15 cellular contexts compared by ENCODE assay signal in the genomic region with DNA sequence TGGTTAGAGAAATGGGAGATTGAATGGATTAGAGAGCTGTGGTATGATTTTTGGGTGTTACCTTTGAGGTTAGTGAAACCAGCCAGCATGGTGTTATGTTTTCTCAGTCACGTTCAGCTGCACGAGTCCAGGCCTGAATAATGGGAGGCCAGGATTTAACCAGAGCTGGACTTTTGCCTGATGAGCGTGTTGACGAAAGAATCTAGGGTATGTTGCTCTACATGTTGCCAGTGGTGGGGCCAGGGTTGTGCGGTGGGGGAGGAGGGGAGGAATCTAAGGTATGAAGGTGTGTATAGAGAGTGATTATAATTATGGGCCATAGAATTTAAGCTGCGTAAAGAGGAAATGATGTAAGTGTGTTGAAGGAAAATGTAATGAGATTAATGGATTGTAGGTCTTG. TPM values are rescaled to one million over a fixed set of nuclear protein-coding genes. Genes with fewer than 3 reads are reported as not detected.
A peak's percentile ranks its signal among the peaks of the same experiment; 100 is the strongest.
DNase-seq lines count a peak whose midpoint lies in the region; ATAC-seq and TF ChIP-seq lines count a peak whose summit lies in the region.
"Had no signal": no experiment of that assay in that cellular context is flagged by ENCODE, and none has a peak within 500 bp of the region (broad histone marks: within the 10 kb centered on the region; RNA-seq: fewer than 3 reads in every experiment).

No MANE protein-coding gene starts in this region.

- no peaks in the 10 kb centered on the region for H3K27me3 ChIP-seq in PC-9 (ENCODE audit: insufficient read depth, low read depth)
- H3K27me3 ChIP-seq in esophagus squamous epithelium = no peaks in the 10 kb centered on the region
- no peaks in the 10 kb centered on the region for H3K27me3 ChIP-seq in sigmoid colon
- H3K27me3 ChIP-seq: tibial artery had no signal

- peaks cover 57% of the 10 kb centered on the region for H3K4me1 Mint-ChIP-seq in Calu3 (ENCODE audit: low read depth, unreplicated experiment)

- no peaks in the 10 kb centered on the region for H3K27me3 Mint-ChIP-seq in Calu3 (ENCODE audit: unreplicated experiment)
- H3K27me3 Mint-ChIP-seq: activated CD8-positive, alpha-beta memory T cell treated with anti-CD3 and anti-CD28 coated beads, Interleukin-2, amount 10 ng/mL, durations not matched to agents 7 days and 5 days had no signal

- H3K4me3 Mint-ChIP-seq in Calu3 (ENCODE audit: low read depth, unreplicated experiment) = peak overlapping the region; percentile 61
- H3K4me3 Mint-ChIP-seq: activated CD8-positive, alpha-beta memory T cell treated with anti-CD3 and anti-CD28 coated beads, Interleukin-2, amount 10 ng/mL, durations not matched to agents 7 days and 5 days had no signal

- no TSS peak for BruUV-seq in Calu3 (replicated peaks; lab: Mats Ljungman, UMichigan)
- no TSS peak for BruUV-seq in PC-9 (replicated peaks; lab: Mats Ljungman, UMichigan)

- H3K4me1 ChIP-seq in PC-9 (replicated peaks; ENCODE audit: insufficient read depth) (no peaks in the 10 kb centered on the region), esophagus squamous epithelium (peaks cover 0 to 29% (median 5%) of the 10 kb centered on the region in 3 donors), sigmoid colon (no peaks in the 10 kb centered on the region)

- H3K9me3 Mint-ChIP-seq in Calu3 (ENCODE audit: low read depth, unreplicated experiment) = no peaks in the 10 kb centered on the region

- CTCF ChIA-PET in Calu3 (lab: Charles Lee) = interaction anchor here (0.6 to 1.4 kb wide), 11 partner anchors 11 to 566 kb away, joined by 3 to 13 read pairs (median 3); partner anchors contain the start of gene MINDY2
- CTCF ChIA-PET in PC-9 (lab: Charles Lee) = interaction anchor here (0.6 kb wide), 2 partner anchors 59 to 565 kb away, joined by 3 to 6 read pairs; no protein-coding TSS in a partner anchor

- WGBS in esophagus squamous epithelium, 2 donors = 34 to 37% methylated on average over 6 of the region's 6 CpGs
- WGBS in sigmoid colon, 2 donors = 92 to 93% methylated on average over 6 of the region's 6 CpGs

- TF ChIP-seq POLR2A in esophagus squamous epithelium (IDR thresholded peaks at IDR 0.05) = no peak
- TF ChIP-seq POLR2A in sigmoid colon (IDR thresholded peaks at IDR 0.05) = no peak

- H3K4me2 ChIP-seq in PC-9 = no peak overlapping the region

- POLR2A ChIA-PET in PC-9 (lab: Charles Lee; ENCODE audit: unreplicated experiment) = interaction anchor here (0.5 to 1.3 kb wide), 9 partner anchors 10 to 398 kb away, joined by 3 to 27 read pairs (median 4); partner anchors contain the start of gene MINDY2

- TF ChIP-seq EP300 in sigmoid colon (IDR thresholded peaks at IDR 0.05) = no peak

- no peaks in the 10 kb centered on the region for H3K9me2 ChIP-seq in PC-9 (ENCODE audit: insufficient read depth)

- H3K36me3 Mint-ChIP-seq in Calu3 (ENCODE audit: insufficient read depth, unreplicated experiment) = peaks cover 55% of the 10 kb centered on the region

- no peak overlapping the region for H2AFZ ChIP-seq in PC-9

- TF ChIP-seq CTCF in Calu3 (IDR thresholded peaks at IDR 0.05; ENCODE audit: unreplicated experiment) (no peak), PC-9 (conservative IDR thresholded peaks at IDR 0.05) (no peak), esophagus squamous epithelium (IDR thresholded peaks at IDR 0.05) (no peak), sigmoid colon (IDR thresholded peaks at IDR 0.05) (no peak)

- DNase-seq in Calu3 (peak; percentile 92), PC-9 (peak in 1 of 2 experiments; percentile 81), esophagus squamous epithelium (lab: John Stamatoyannopoulos, UW) (no peak), lung microvascular endothelial cell (ENCODE audit: low read depth in 2 of 2) (peak; percentile 2), head of caudate nucleus (no peak), sigmoid colon (no peak)
- DNase-seq: activated CD8-positive, alpha-beta memory T cell treated with anti-CD3 and anti-CD28 coated beads, Interleukin-2, amount 10 ng/mL, durations not matched to agents 7 days and 5 days; central memory CD4-positive, alpha-beta T cell; DMS153; hippocampal formation; NCI-H1417; OCI-M1; tibial artery had no signal

- ATAC-seq in HG02852 (IDR thresholded peaks at IDR 0.05; ENCODE audit: unreplicated experiment) = no peak
- no peak for ATAC-seq in GM21825 (IDR thresholded peaks at IDR 0.05; ENCODE audit: unreplicated experiment)
- ATAC-seq: activated CD8-positive, alpha-beta memory T cell treated with anti-CD3 and anti-CD28 coated beads, Interleukin-2, amount 10 ng/mL, durations not matched to agents 7 days and 5 days had no signal

- 0 out of 2 replicates have a peak, but pooled peaks cover 3% of the 10 kb centered on the region for H3K79me2 ChIP-seq in PC-9 (ENCODE audit: low read depth)

- intact Hi-C loops in Calu3 (cut with micrococcal nuclease; ENCODE audit: unreplicated experiment) (no loop called here), PC-9 (cut with micrococcal nuclease; ENCODE audit: unreplicated experiment) (no loop called here), esophagus squamous epithelium (cut with DNase I) (no loop called here), head of caudate nucleus (cut with DNase I) (no loop called here), sigmoid colon (cut with DNase I) (no loop called here)

- H3K9me3 ChIP-seq in PC-9 (ENCODE audit: insufficient read depth, low read depth) = no peaks in the 10 kb centered on the region
- H3K9me3 ChIP-seq in esophagus squamous epithelium = no peaks in the 10 kb centered on the region
- H3K9me3 ChIP-seq in sigmoid colon = no peaks in the 10 kb centered on the region
- H3K9me3 ChIP-seq: tibial artery had no signal

- peak overlapping the region; percentile 97 for H3K27ac Mint-ChIP-seq in Calu3 (ENCODE audit: unreplicated experiment)
- H3K27ac Mint-ChIP-seq: activated CD8-positive, alpha-beta memory T cell treated with anti-CD3 and anti-CD28 coated beads, Interleukin-2, amount 10 ng/mL, durations not matched to agents 7 days and 5 days had no signal

- peak overlapping the region; percentile 53; the same call in 1 of the 2 replicates for H3K27ac ChIP-seq in PC-9
- peak overlapping the region; percentile 11 to 72 (median 48) for H3K27ac ChIP-seq in esophagus squamous epithelium
- H3K27ac ChIP-seq in sigmoid colon = no peak overlapping the region
- H3K27ac ChIP-seq: tibial artery had no signal

- H3K36me3 ChIP-seq in PC-9 (ENCODE audit: low read depth) (no peaks in the 10 kb centered on the region; the same call in 1 of the 2 replicates), esophagus squamous epithelium (peaks cover 0 to 37% (median 4%) of the 10 kb centered on the region in 3 donors), sigmoid colon (peaks cover 0 to 8% (median 0%) of the 10 kb centered on the region in 4 donors)

- H3K4me3 ChIP-seq in PC-9 = no peak overlapping the region
- no peak overlapping the region for H3K4me3 ChIP-seq in esophagus squamous epithelium
- no peak overlapping the region for H3K4me3 ChIP-seq in sigmoid colon
- H3K4me3 ChIP-seq: tibial artery had no signal

- no peaks in the 10 kb centered on the region for H4K20me1 ChIP-seq in PC-9 (ENCODE audit: insufficient read depth)

- no peaks in the 10 kb centered on the region for H3F3A ChIP-seq in PC-9 (ENCODE audit: insufficient read depth, low read depth)

RNA-seq across cellular contexts. Expression of gene MINDY2, which starts 22.8 kb away (rescaled TPM):
- 46.2 and 59.0 TPM in 2 replicates for total RNA-seq in Calu3 (2022)
- 18.4 and 22.8 TPM in 2 replicates for total RNA-seq in PC-9 (2021)
- 10 to 100 TPM in 3 of 4 donors, 1 to 10 TPM in 1; 9.1 to 17.0 (median 13.9) TPM for total RNA-seq in esophagus squamous epithelium
- 7.4 and 12.1 TPM in 2 replicates for total RNA-seq in lung microvascular endothelial cell
- 10 to 100 TPM; 18.0 to 28.5 (median 21.2) TPM for total RNA-seq in sigmoid colon
- 1 to 10 TPM; 1.6 to 3.8 (median 1.8) TPM for polyA plus RNA-seq in sigmoid colon

RNA-seq across cellular contexts. Expression of gene ADAM10, which starts 44.4 kb away (rescaled TPM):
- total RNA-seq in Calu3 (2022) (407 and 474 TPM in 2 replicates), PC-9 (2021) (160 and 239 TPM in 2 replicates), esophagus squamous epithelium (10 to 100 TPM; 34.3 to 61.3 (median 52.8) TPM), lung microvascular endothelial cell (87.0 and 137 TPM in 2 replicates), sigmoid colon (10 to 100 TPM; 44.9 to 70.9 (median 57.5) TPM)
- polyA plus RNA-seq in sigmoid colon = 10 to 100 TPM in 2 of 3 donors, 1 to 10 TPM in 1; 6.6 to 37.6 (median 11.1) TPM

Comparison
In these comparisons a context has a peak if more than half of its experiments do, and no peak if none do; other contexts are left out.
1. DNase-seq: peak in Calu3 (single experiment) and lung microvascular endothelial cell (2 of 2); none in esophagus squamous epithelium (single experiment), head of caudate nucleus (0 of 42) and sigmoid colon (single experiment).
2. H3K27ac ChIP-seq: peak in PC-9 (single experiment) and esophagus squamous epithelium (4 of 4); none in sigmoid colon (0 of 4).